Comparison of ENCODE assay signal across 6 cellular contexts in the genomic region with DNA sequence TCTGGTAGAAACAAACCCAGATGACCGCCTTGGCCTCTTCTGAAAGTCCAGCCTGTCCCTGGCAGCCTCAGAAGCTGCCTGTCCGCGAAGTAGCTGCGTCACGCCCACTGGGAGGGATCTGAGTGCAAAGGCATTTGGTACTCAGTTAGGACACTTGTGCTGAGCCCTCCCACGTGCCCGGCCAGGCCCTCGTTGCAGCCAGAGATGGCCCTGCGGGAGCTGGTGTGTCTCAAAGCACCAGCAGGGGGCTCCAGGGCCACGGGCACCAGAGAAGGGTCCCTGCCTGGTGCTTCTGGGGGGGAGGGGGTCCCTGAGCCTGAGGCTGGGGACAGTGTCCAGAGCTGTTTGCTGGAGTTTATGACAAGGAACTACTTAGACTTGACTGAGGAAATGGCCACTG. TPM values are rescaled to one million over a fixed set of nuclear protein-coding genes. Genes with fewer than 3 reads are reported as not detected.
DNase-seq lines count a peak whose midpoint lies in the region; ATAC-seq, FAIRE-seq and TF ChIP-seq lines count a peak whose summit lies in the region.

No MANE protein-coding gene starts in this region.

- no peak overlapping the region for H2AK5ac ChIP-seq in trophoblast cell (ENCODE audit: low read length)

- in situ Hi-C loops in HAP-1 (cut with MboI; ENCODE audit: low sequenced_read_pairs): loop anchor here (5.0 kb wide), 1 partner anchor 439 kb away; no protein-coding TSS in a partner anchor

- FAIRE-seq in frontal cortex (lab: Jason Lieb, UNC): no peak

- peaks cover 15% of the 10 kb centered on the region for H3K36me3 Mint-ChIP-seq in chondrocyte (ENCODE audit: low read depth)
- H3K36me3 Mint-ChIP-seq in effector memory CD8-positive, alpha-beta T cell (ENCODE audit: insufficient read depth): peaks cover 35% of the 10 kb centered on the region

- H3K9ac ChIP-seq in trophoblast cell (ENCODE audit: low read length): no peak overlapping the region

- no peak overlapping the region for H3K4ac ChIP-seq in trophoblast cell (ENCODE audit: low read depth, low read length)

- TF ChIP-seq CTCF in chondrocyte (IDR thresholded peaks at IDR 0.05): peak; percentile 75

- H2AFZ ChIP-seq in trophoblast cell (ENCODE audit: insufficient read depth, low read length, poor library complexity): no peak overlapping the region

- no peak overlapping the region for H3K23ac ChIP-seq in trophoblast cell (ENCODE audit: low read length)

- H3K36me3 ChIP-seq in HAP-1 (replicated peaks) (peaks cover 46% of the 10 kb centered on the region), trophoblast cell (ENCODE audit: control insufficient read depth in 1 of 2, insufficient read depth in 2 of 2, low read length in 2 of 2) (peaks cover 38% of the 10 kb centered on the region in 2 experiments)

- no peaks in the 10 kb centered on the region for H3K4me1 ChIP-seq in HAP-1
- H3K4me1 ChIP-seq in trophoblast cell (ENCODE audit: control insufficient read depth in 1 of 2, insufficient read depth in 2 of 2, low read length in 2 of 2): peaks cover 4 to 11% of the 10 kb centered on the region in 2 experiments

- H4K91ac ChIP-seq in trophoblast cell (ENCODE audit: low read depth, low read length): no peak overlapping the region

- no peak overlapping the region for H2BK5ac ChIP-seq in trophoblast cell (ENCODE audit: low read depth, low read length, poor library complexity)

- no peaks in the 10 kb centered on the region for H3K27me3 Mint-ChIP-seq in chondrocyte (ENCODE audit: low read depth)
- no peaks in the 10 kb centered on the region for H3K27me3 Mint-ChIP-seq in effector memory CD8-positive, alpha-beta T cell

- no peak overlapping the region for H4K12ac ChIP-seq in trophoblast cell (ENCODE audit: low read depth, low read length)

- H2BK12ac ChIP-seq in trophoblast cell (ENCODE audit: low read length): no peak overlapping the region

- peaks cover 3% of the 10 kb centered on the region for H3K79me2 ChIP-seq in trophoblast cell (ENCODE audit: control insufficient read depth, insufficient read depth, low read length, poor library complexity)

- H3K4me2 ChIP-seq in trophoblast cell (ENCODE audit: low read length): no peak overlapping the region

- H4K8ac ChIP-seq in trophoblast cell (ENCODE audit: low read depth, low read length): no peak overlapping the region

- no CpG with 5 or more reads among the region's 10 CpGs for WGBS in trophoblast cell (ENCODE audit: extremely low coverage, insufficient coverage, insufficient read length)

- no peak overlapping the region for H3K4me3 Mint-ChIP-seq in chondrocyte (ENCODE audit: unreplicated experiment)
- no peak overlapping the region for H3K4me3 Mint-ChIP-seq in effector memory CD8-positive, alpha-beta T cell

- H3K9me3 ChIP-seq in HAP-1: no peaks in the 10 kb centered on the region
- H3K9me3 ChIP-seq in trophoblast cell (ENCODE audit: insufficient read depth, low read depth, low read length): no peaks in the 10 kb centered on the region

- DNase-seq in HAP-1 (ENCODE audit: low spot score in 2 of 2): peak; percentile 51 to 78
- no peak for DNase-seq in chondrocyte (ENCODE audit: low spot score)
- DNase-seq in trophoblast cell: peak; percentile 27 to 35
- DNase-seq in frontal cortex (ENCODE audit: low spot score in 2 of 2): no peak
- DNase-seq in effector memory CD8-positive, alpha-beta T cell: no peak
- DNase-seq in activated CD8-positive, alpha-beta memory T cell treated with anti-CD3 and anti-CD28 coated beads, Interleukin-2, amount 50 U/mL, for 48 hours: no peak

- H3K27ac ChIP-seq in trophoblast cell (ENCODE audit: low read depth, low read length): no peak overlapping the region

- H3K27me3 ChIP-seq in HAP-1 (ENCODE audit: low read depth) (no peaks in the 10 kb centered on the region), trophoblast cell (ENCODE audit: insufficient read depth, low read length) (no peaks in the 10 kb centered on the region)

- no peak for ATAC-seq in effector memory CD8-positive, alpha-beta T cell (replicated peaks)

- H3K14ac ChIP-seq in trophoblast cell (ENCODE audit: low read length): no peak overlapping the region

- no peak overlapping the region for H3K4me3 ChIP-seq in HAP-1
- H3K4me3 ChIP-seq in trophoblast cell (ENCODE audit: low read depth, low read length): no peak overlapping the region

- no peak overlapping the region for H3K27ac Mint-ChIP-seq in chondrocyte (ENCODE audit: unreplicated experiment)
- peak overlapping the region in 1 of 2 donors; percentile 49 for H3K27ac Mint-ChIP-seq in effector memory CD8-positive, alpha-beta T cell

- no peak overlapping the region for H2BK120ac ChIP-seq in trophoblast cell (ENCODE audit: insufficient read depth, low read length, poor library complexity)

- no peak overlapping the region for H3K18ac ChIP-seq in trophoblast cell (ENCODE audit: low read length)

- peaks cover 16% of the 10 kb centered on the region for H3K4me1 Mint-ChIP-seq in chondrocyte (ENCODE audit: low read depth)
- peaks cover 18 to 25% of the 10 kb centered on the region in 2 donors for H3K4me1 Mint-ChIP-seq in effector memory CD8-positive, alpha-beta T cell (ENCODE audit: low read depth in 2 of 2)

- H3K9me3 Mint-ChIP-seq in chondrocyte (ENCODE audit: low read depth): no peaks in the 10 kb centered on the region
- H3K9me3 Mint-ChIP-seq in effector memory CD8-positive, alpha-beta T cell: no peaks in the 10 kb centered on the region

- H3K79me1 ChIP-seq in trophoblast cell (ENCODE audit: low read length): peaks cover 1% of the 10 kb centered on the region

RNA-seq across cellular contexts. Expression of a gene that starts 5.8 kb away (rescaled TPM):
- 14.8 to 22.8 TPM (median 17.1 TPM) in 3 replicates for total RNA-seq in chondrocyte
- 13.6 and 13.8 TPM in 2 replicates for polyA plus RNA-seq in trophoblast cell (2013)
- total RNA-seq in frontal cortex: 6.1 TPM

RNA-seq across cellular contexts. Expression of a gene that starts 20.9 kb away (rescaled TPM):
- total RNA-seq in chondrocyte: 18.5 to 20.5 TPM (median 20.2 TPM) in 3 replicates
- polyA plus RNA-seq in trophoblast cell (2013): 43.0 and 44.0 TPM in 2 replicates
- total RNA-seq in frontal cortex: 4.9 TPM

RNA-seq across cellular contexts. Expression of a gene that starts 36.1 kb away (rescaled TPM):
- total RNA-seq in chondrocyte (3.0 to 6.1 TPM (median 3.3 TPM) in 3 replicates), frontal cortex (2.0 TPM)
- polyA plus RNA-seq in trophoblast cell (2013): 4.0 TPM in 2 replicates

RNA-seq across cellular contexts. Expression of a gene that starts 38.2 kb away (rescaled TPM):
- total RNA-seq in chondrocyte (31.2 to 46.3 TPM (median 32.2 TPM) in 3 replicates), frontal cortex (29.3 TPM)
- polyA plus RNA-seq in trophoblast cell (2013): 9.8 and 10.1 TPM in 2 replicates

RNA-seq across cellular contexts. Expression of a gene that starts 44.5 kb away (rescaled TPM):
- total RNA-seq in chondrocyte (29.1 to 36.8 TPM (median 35.3 TPM) in 3 replicates), frontal cortex (16.7 TPM)
- polyA plus RNA-seq in trophoblast cell (2013): 16.1 TPM in 2 replicates

Comparison
In these comparisons a context has a peak if more than half of its experiments do, and no peak if none do; other contexts are left out.
1. DNase-seq: peak in HAP-1 (2 of 2) and trophoblast cell (2 of 2); none in chondrocyte (single experiment), frontal cortex (0 of 2), effector memory CD8-positive, alpha-beta T cell (0 of 3) and activated CD8-positive, alpha-beta memory T cell treated with anti-CD3 and anti-CD28 coated beads, Interleukin-2, amount 50 U/mL, for 48 hours (single experiment).